In the genomic region with DNA sequence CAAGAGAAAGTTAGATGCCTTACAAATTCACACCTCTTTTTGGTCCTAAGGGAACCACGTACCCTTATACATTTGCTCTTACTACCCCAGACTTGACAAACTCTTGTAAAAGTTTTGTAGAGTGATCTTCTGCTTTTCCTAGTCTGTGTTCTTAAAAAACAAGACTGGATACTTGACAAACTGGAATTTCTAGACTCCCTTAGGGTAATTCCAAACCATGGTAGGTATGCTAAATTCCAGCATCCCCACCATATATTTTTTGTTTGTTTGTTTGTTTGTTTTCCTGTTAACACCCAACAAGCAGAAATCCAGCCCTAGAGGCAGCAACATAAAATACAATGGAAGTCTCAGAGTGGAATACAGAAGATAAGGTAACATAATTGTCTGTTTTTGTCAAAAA, we compare ENCODE assay signal across 29 cellular contexts.
"Had no signal": no experiment of that assay in that cellular context is flagged by ENCODE, and none has a peak within 500 bp of the region (broad histone marks: within the 10 kb centered on the region; RNA-seq: fewer than 3 reads in every experiment).

No MANE protein-coding gene starts in this region.

- ATAC-seq: activated CD4-positive, CD25-positive, alpha-beta regulatory T cell treated with anti-CD3 and anti-CD28 coated beads, Interleukin-2, amount 50 U/mL, for 24 hours; activated CD8-positive, alpha-beta T cell treated with anti-CD3 and anti-CD28 coated beads for 36 hours; activated T-cell treated with anti-CD3 and anti-CD28 coated beads, Interleukin-2, amount 50 U/mL, for 4 hours; activated T-helper 17 cell treated with anti-CD3 and anti-CD28 coated beads, Interleukin-2, amount 50 U/mL, for 72 hours; effector memory CD8-positive, alpha-beta T cell; esophagus mucosa; T-helper 17 cell had no signal

- H3K9me3 Mint-ChIP-seq: activated B cell treated with CpG ODN at 0.5 μM for 24 hours; activated CD8-positive, alpha-beta T cell treated with anti-CD3 and anti-CD28 coated beads for 36 hours; activated T-cell treated with anti-CD3 and anti-CD28 coated beads, Interleukin-2, amount 50 U/mL, for 4 hours; activated T-helper 17 cell treated with anti-CD3 and anti-CD28 coated beads, Interleukin-2, amount 50 U/mL, for 72 hours; central memory CD8-positive, alpha-beta T cell; dendritic cell treated with granulocyte-macrophage colony-stimulating factor and Interleukin-4, amounts not matched to agents 40 ng/mL and 50 ng/mL, for 4 days; effector memory CD8-positive, alpha-beta T cell; T-helper 2 cell treated with Interferon-gamma antibody and Interleukin-4, amounts not matched to agents 5 μg/mL and 100 μg/mL, for 36 hours had no signal

- H3K27ac Mint-ChIP-seq: activated B cell treated with CpG ODN at 0.5 μM for 24 hours; activated CD8-positive, alpha-beta T cell treated with anti-CD3 and anti-CD28 coated beads for 36 hours; activated naive CD8-positive, alpha-beta T cell; activated T-helper 17 cell treated with anti-CD3 and anti-CD28 coated beads, Interleukin-2, amount 50 U/mL, for 72 hours; dendritic cell treated with granulocyte-macrophage colony-stimulating factor and Interleukin-4, amounts not matched to agents 40 ng/mL and 50 ng/mL, for 4 days; effector memory CD8-positive, alpha-beta T cell; T-helper 17 cell; T-helper 2 cell treated with Interferon-gamma antibody and Interleukin-4, amounts not matched to agents 5 μg/mL and 100 μg/mL, for 36 hours had no signal

- H3K36me3 ChIP-seq: brain microvascular endothelial cell, WERI-Rb-1 had no signal

- H3K27ac ChIP-seq: brain microvascular endothelial cell, coronary artery, WERI-Rb-1 had no signal

- H3K4me3 ChIP-seq: coronary artery had no signal

- H3K36me3 Mint-ChIP-seq: activated naive CD8-positive, alpha-beta T cell had no signal

- H3K4me1 Mint-ChIP-seq: activated T-helper 17 cell treated with anti-CD3 and anti-CD28 coated beads, Interleukin-2, amount 50 U/mL, for 72 hours; central memory CD8-positive, alpha-beta T cell had no signal

- H3K4me3 Mint-ChIP-seq: activated B cell treated with CpG ODN at 0.5 μM for 24 hours; activated CD8-positive, alpha-beta T cell treated with anti-CD3 and anti-CD28 coated beads for 36 hours; activated naive CD8-positive, alpha-beta T cell; activated T-cell treated with anti-CD3 and anti-CD28 coated beads, Interleukin-2, amount 50 U/mL, for 4 hours; activated T-helper 17 cell treated with anti-CD3 and anti-CD28 coated beads, Interleukin-2, amount 50 U/mL, for 72 hours; central memory CD8-positive, alpha-beta T cell; dendritic cell treated with granulocyte-macrophage colony-stimulating factor and Interleukin-4, amounts not matched to agents 40 ng/mL and 50 ng/mL, for 4 days; effector memory CD8-positive, alpha-beta T cell; T-helper 17 cell; T-helper 2 cell treated with Interferon-gamma antibody and Interleukin-4, amounts not matched to agents 5 μg/mL and 100 μg/mL, for 36 hours had no signal

- H3K27me3 ChIP-seq: brain microvascular endothelial cell had no signal

- DNase-seq: activated B cell treated with CpG ODN at 0.5 μM for 24 hours; activated CD4-positive, alpha-beta T cell treated with anti-CD3 and anti-CD28 coated beads for 48 hours; activated CD4-positive, alpha-beta T cell treated with anti-CD3 and anti-CD28 coated beads, Interleukin-2, amount 50 U/mL, for 1 hour; activated CD4-positive, alpha-beta T cell treated with anti-CD3 and anti-CD28 coated beads, Interleukin-2, amount 50 U/mL, for 48 hours; activated CD8-positive, alpha-beta memory T cell treated with anti-CD3 and anti-CD28 coated beads for 24 hours; activated CD8-positive, alpha-beta T cell treated with anti-CD3 and anti-CD28 coated beads for 36 hours; activated effector memory CD4-positive, alpha-beta T cell treated with Interleukin-2 at 50 U/mL for 16 hours; activated gamma-delta T cell treated with Interleukin-2 at 50 U/mL for 16 hours; activated naive CD4-positive, alpha-beta T cell treated with anti-CD3 and anti-CD28 coated beads, Interleukin-2, amount 50 U/mL, for 16 hours; activated naive CD4-positive, alpha-beta T cell treated with Interleukin-2 at 50 U/mL for 16 hours; activated T-cell treated with anti-CD3 and anti-CD28 coated beads, Interleukin-2, amount 50 U/mL, for 4 hours; amniotic stem cell; anterior cingulate cortex; brain microvascular endothelial cell; effector CD4-positive, alpha-beta T cell; effector memory CD8-positive, alpha-beta T cell; foreskin fibroblast; T-helper 1 cell; T-helper 17 cell; T1000; WERI-Rb-1 had no signal
